In genomic region chr2:81481994-81482368, GRCh38 we compare ENCODE assay signal across 19 cellular contexts.
DNase-seq lines count a peak whose midpoint lies in the region; ATAC-seq, FAIRE-seq and TF ChIP-seq lines count a peak whose summit lies in the region.
"Had no signal": no experiment of that assay in that cellular context is flagged by ENCODE, and none has a peak within 500 bp of the region (broad histone marks: within the 10 kb centered on the region; RNA-seq: fewer than 3 reads in every experiment).

No MANE protein-coding gene starts in this region.

- POLR2A ChIA-PET in HepG2 (lab: Yijun Ruan, JAX), result no interaction called here

- H3K79me2 ChIP-seq in HepG2 (ENCODE audit: insufficient read depth, low read length), result no peaks in the 10 kb centered on the region

- no peaks in the 10 kb centered on the region for H4K20me1 ChIP-seq in HepG2 (ENCODE audit: insufficient read depth, low read length)

- H3K4me2 ChIP-seq in HepG2 (ENCODE audit: low read depth, low read length), result peak overlapping the region; percentile 2; the same call in 1 of the 2 replicates

- peak; percentile 68 for DNase-seq in HT1080 (ENCODE audit: low read depth)
- DNase-seq in NCI-H2081 treated with DMSO at 0.1 percent for 48 hours (lab: John Stamatoyannopoulos, UW), result peak; percentile 40
- peak; percentile 92 for DNase-seq in RPMI7951 (ENCODE audit: low read depth)
- DNase-seq in HepG2 (ENCODE audit: low spot score), result no peak
- DNase-seq in heart left ventricle, result no peak
- no peak for DNase-seq in effector CD4-positive, alpha-beta T cell
- DNase-seq: activated CD4-positive, alpha-beta T cell treated with anti-CD3 and anti-CD28 coated beads, Interleukin-2, amount 50 U/mL, for 4 hours; activated T-cell treated with anti-CD3 and anti-CD28 coated beads, Interleukin-2, amount 50 U/mL, for 24 hours; body of pancreas; foreskin melanocyte; nucleus accumbens; SHP77 treated with DMSO at 0.1 percent for 48 hours; stimulated activated naive CD4-positive, alpha-beta T cell; transverse colon had no signal

- intact Hi-C loops in HepG2 (cut with micrococcal nuclease; ENCODE audit: unreplicated experiment) (no loop called here), heart left ventricle (cut with DNase I) (no loop called here)

- TF ChIP-seq CTCF in HepG2 (CRISPR knock-in tag; IDR thresholded peaks at IDR 0.05), result no peak
- TF ChIP-seq CTCF in heart left ventricle (IDR thresholded peaks at IDR 0.05), result no peak

- TF ChIP-seq POLR2A in HepG2 (IDR thresholded peaks at IDR 0.05; ENCODE audit: insufficient read depth in 1 of 2, low read depth in 2 of 2, low read length in 2 of 2), result no peak
- TF ChIP-seq POLR2A in heart left ventricle (IDR thresholded peaks at IDR 0.05), result no peak

- 18% methylated on average over 5 of the region's 5 CpGs for WGBS in HepG2 (ENCODE audit: low lambda C conversion rate)
- 82 to 92% (median 87%) methylated on average over 5 of the region's 5 CpGs for WGBS in heart left ventricle, 4 donors

- no peak overlapping the region for H3K27ac ChIP-seq in HepG2 (ENCODE audit: extremely low read length, insufficient read depth, low read length)
- H3K27ac ChIP-seq in heart left ventricle, result no peak overlapping the region
- H3K27ac ChIP-seq: body of pancreas, coronary artery, transverse colon had no signal

- no peaks in the 10 kb centered on the region for H3K27me3 ChIP-seq in HepG2 (ENCODE audit: control insufficient read depth in 1 of 2, insufficient read depth in 2 of 2, low read length in 2 of 2)
- no peaks in the 10 kb centered on the region for H3K27me3 ChIP-seq in heart left ventricle
- H3K27me3 ChIP-seq: body of pancreas, transverse colon had no signal

- no peak overlapping the region for H3K9ac ChIP-seq in HepG2 (ENCODE audit: insufficient read depth, low read depth, low read length)

- TF ChIP-seq EP300 in HepG2 (IDR thresholded peaks at IDR 0.05; ENCODE audit: low read depth in 2 of 2, low read length in 2 of 2), result no peak
- no peak for TF ChIP-seq EP300 in HepG2 (CRISPR knock-in tag; IDR thresholded peaks at IDR 0.05; ENCODE audit: borderline replicate concordance)

- no TSS peak for BruUV-seq in HepG2 (replicated peaks; lab: Mats Ljungman, UMichigan)

- TF ChIP-seq RAD21 in HepG2 (CRISPR knock-in tag; IDR thresholded peaks at IDR 0.05), result no peak

- H3K4me1 ChIP-seq in HepG2 (ENCODE audit: insufficient read depth, low read length) (no peaks in the 10 kb centered on the region), heart left ventricle (no peaks in the 10 kb centered on the region)
- H3K4me1 ChIP-seq: body of pancreas, transverse colon had no signal

- H3K4me3 ChIP-seq in HepG2 (replicated peaks in 1 of 3; ENCODE audit: insufficient read depth in 1 of 3, low read depth in 2 of 3, low read length in 3 of 3), result no peak overlapping the region; a peak in 1 of 6 replicates
- H3K4me3 ChIP-seq in heart left ventricle, result no peak overlapping the region
- H3K4me3 ChIP-seq: body of pancreas, coronary artery, transverse colon had no signal

- CTCF ChIA-PET in HepG2 (lab: Yijun Ruan, JAX; ENCODE audit: low intra/inter-chr PET ratio, low total read pairs), result no interaction called here

- H3K9me3 ChIP-seq in HepG2 (ENCODE audit: low read length) (peaks cover 59% of the 10 kb centered on the region), heart left ventricle (peaks cover 0 to 22% (median 0%) of the 10 kb centered on the region in 12 donors)
- H3K9me3 ChIP-seq: body of pancreas, transverse colon had no signal

- H3K36me3 ChIP-seq in HepG2 (replicated peaks in 1 of 2; ENCODE audit: control insufficient read depth in 1 of 2, insufficient read depth in 2 of 2, low read length in 2 of 2) (no peaks in the 10 kb centered on the region), heart left ventricle (no peaks in the 10 kb centered on the region)
- H3K36me3 ChIP-seq: transverse colon had no signal

- ATAC-seq in HepG2 (no peak; the same call in 2 of the 3 replicates), HG02970 (IDR thresholded peaks at IDR 0.05; ENCODE audit: low FRiP score, unreplicated experiment) (no peak), heart left ventricle (no peak), HG02642 (IDR thresholded peaks at IDR 0.05; ENCODE audit: poor library complexity, unreplicated experiment) (no peak)
- ATAC-seq: activated naive CD4-positive, alpha-beta T cell treated with anti-CD3 and anti-CD28 coated beads, Interleukin-2, amount 50 U/mL, for 72 hours; body of pancreas; left lobe of liver had no signal

- FAIRE-seq in HepG2 (lab: Jason Lieb, UNC), result no peak

- in situ Hi-C loops in HepG2 (cut with HindIII; ENCODE audit: extremely low pct_ligation_motif_present, low pct_unique_long_range_greater_than_20kb), result no loop called here

- no peak overlapping the region for H2AFZ ChIP-seq in HepG2 (ENCODE audit: low read length)

TF ChIP-seq in HepG2, 621 proteins besides CTCF, POLR2A, EP300 and RAD21:
- TF ChIP-seq ZNF672 (CRISPR knock-in tag; IDR thresholded peaks at IDR 0.05), result no peak
- no peak for TF ChIP-seq HNRNPLL (IDR thresholded peaks at IDR 0.05; ENCODE audit: low read depth, low read length, poor library complexity, severe bottlenecking)
- no peak for TF ChIP-seq ZFP41 (CRISPR knock-in tag; IDR thresholded peaks at IDR 0.05; ENCODE audit: borderline replicate concordance)
- TF ChIP-seq CHD4 (IDR thresholded peaks at IDR 0.05; ENCODE audit: borderline replicate concordance, low read length), result no peak
- TF ChIP-seq AKAP8 (CRISPR knock-in tag; IDR thresholded peaks at IDR 0.05), result no peak
- no peak for TF ChIP-seq NR2F1 (CRISPR knock-in tag; IDR thresholded peaks at IDR 0.05)
- TF ChIP-seq JUNB (CRISPR knock-in tag; IDR thresholded peaks at IDR 0.05; ENCODE audit: borderline replicate concordance), result no peak
- no peak for TF ChIP-seq SMYD3 (CRISPR knock-in tag; IDR thresholded peaks at IDR 0.05)
- no peak for TF ChIP-seq ZNF570 (CRISPR knock-in tag; IDR thresholded peaks at IDR 0.05; ENCODE audit: borderline replicate concordance)
- no peak for TF ChIP-seq SUZ12 (IDR thresholded peaks at IDR 0.05; ENCODE audit: low read depth, low read length)
- TF ChIP-seq ISL2 (CRISPR knock-in tag; IDR thresholded peaks at IDR 0.05), result no peak
- TF ChIP-seq AKNA (CRISPR knock-in tag; IDR thresholded peaks at IDR 0.05; ENCODE audit: borderline replicate concordance), result no peak
- no peak for TF ChIP-seq BRF2 (CRISPR knock-in tag; IDR thresholded peaks at IDR 0.05)
- TF ChIP-seq ELF4 (CRISPR knock-in tag; IDR thresholded peaks at IDR 0.05; ENCODE audit: borderline replicate concordance), result no peak
TF ChIP-seq in HepG2: peak in this region for 0.

Comparison
In these comparisons a context has a peak if more than half of its experiments do, and no peak if none do; other contexts are left out.
1. DNase-seq: peak in HT1080 (single experiment), NCI-H2081 treated with DMSO at 0.1 percent for 48 hours (single experiment) and RPMI7951 (single experiment); none in HepG2 (single experiment), heart left ventricle (0 of 5) and effector CD4-positive, alpha-beta T cell (single experiment).